In the genomic region with DNA sequence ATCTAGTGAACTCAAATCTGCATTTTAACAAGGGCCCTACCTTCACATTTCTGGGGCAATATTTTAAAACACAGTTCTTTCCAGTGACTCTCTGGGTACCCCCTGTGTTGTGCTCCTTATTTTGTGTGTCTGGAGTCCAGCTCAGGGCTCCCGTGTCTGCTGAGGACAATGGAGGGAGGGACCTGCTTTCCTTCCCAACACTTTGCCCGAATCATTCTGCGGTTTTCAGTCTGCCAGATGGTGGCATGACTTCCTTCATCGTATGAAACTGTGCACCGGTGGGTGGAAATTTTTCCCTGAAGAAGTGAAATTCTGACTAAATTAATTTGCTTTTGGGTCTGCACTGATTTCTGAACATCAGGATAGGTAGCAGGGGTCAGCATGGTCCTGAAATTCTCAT, we compare ENCODE assay signal across 10 cellular contexts.
DNase-seq lines count a peak whose midpoint lies in the region; ATAC-seq and TF ChIP-seq lines count a peak whose summit lies in the region.
"Had no signal": no experiment of that assay in that cellular context is flagged by ENCODE, and none has a peak within 500 bp of the region (broad histone marks: within the 10 kb centered on the region; RNA-seq: fewer than 3 reads in every experiment).

No MANE protein-coding gene starts in this region.

- peak overlapping the region; percentile 78 for H3K4me3 Mint-ChIP-seq in activated naive CD4-positive, alpha-beta T cell treated with anti-CD3 and anti-CD28 coated beads, Interleukin-2, amount 50 U/mL, for 24 hours
- H3K4me3 Mint-ChIP-seq in activated naive CD8-positive, alpha-beta T cell treated with anti-CD3 and anti-CD28 coated beads, Interleukin-2, amount 10 ng/mL, durations not matched to agents 7 days and 5 days = peak overlapping the region; percentile 60

- H3K9me3 ChIP-seq in tibial nerve (no peaks in the 10 kb centered on the region), gastroesophageal sphincter (no peaks in the 10 kb centered on the region)
- H3K9me3 ChIP-seq: Caco-2, ovary had no signal

- peaks cover 1% of the 10 kb centered on the region for H3K36me3 Mint-ChIP-seq in activated naive CD4-positive, alpha-beta T cell treated with anti-CD3 and anti-CD28 coated beads, Interleukin-2, amount 50 U/mL, for 24 hours
- H3K36me3 Mint-ChIP-seq in activated naive CD8-positive, alpha-beta T cell treated with anti-CD3 and anti-CD28 coated beads, Interleukin-2, amount 10 ng/mL, durations not matched to agents 7 days and 5 days = no peaks in the 10 kb centered on the region

- H3K4me1 Mint-ChIP-seq in activated naive CD4-positive, alpha-beta T cell treated with anti-CD3 and anti-CD28 coated beads, Interleukin-2, amount 50 U/mL, for 24 hours = peaks cover 21% of the 10 kb centered on the region
- peaks cover 7% of the 10 kb centered on the region for H3K4me1 Mint-ChIP-seq in activated naive CD8-positive, alpha-beta T cell treated with anti-CD3 and anti-CD28 coated beads, Interleukin-2, amount 10 ng/mL, durations not matched to agents 7 days and 5 days

- WGBS in tibial nerve, 2 donors = 43 to 60% methylated on average over 5 of the region's 5 CpGs
- WGBS in gastroesophageal sphincter (ENCODE audit: low coverage in 1 of 2), 2 donors = 50 to 64% methylated on average over 2 to 5 of the region's 5 CpGs

- no peaks in the 10 kb centered on the region for H3K27me3 ChIP-seq in tibial nerve
- no peaks in the 10 kb centered on the region for H3K27me3 ChIP-seq in gastroesophageal sphincter
- H3K27me3 ChIP-seq: ovary had no signal

- TF ChIP-seq POLR2A in tibial nerve (IDR thresholded peaks at IDR 0.05) = no peak
- TF ChIP-seq POLR2A in gastroesophageal sphincter (IDR thresholded peaks at IDR 0.05) = no peak

- H3K4me3 ChIP-seq in tibial nerve = peak overlapping the region in 1 of 4 donors; percentile 5
- no peak overlapping the region for H3K4me3 ChIP-seq in gastroesophageal sphincter
- H3K4me3 ChIP-seq: ovary had no signal

- no peak for TF ChIP-seq EP300 in tibial nerve (IDR thresholded peaks at IDR 0.05)
- no peak for TF ChIP-seq EP300 in gastroesophageal sphincter (IDR thresholded peaks at IDR 0.05)

- DNase-seq in activated naive CD4-positive, alpha-beta T cell treated with anti-CD3 and anti-CD28 coated beads, Interleukin-2, amount 50 U/mL, for 16 hours = no peak
- DNase-seq in NCI-H2171 treated with DMSO at 0.1 percent for 48 hours (lab: John Stamatoyannopoulos, UW) = peak; percentile 42
- DNase-seq in activated naive CD8-positive, alpha-beta T cell treated with anti-CD3 and anti-CD28 coated beads, Interleukin-2, amount 10 ng/mL, durations not matched to agents 7 days and 5 days = no peak
- no peak for DNase-seq in tibial nerve (ENCODE audit: low spot score in 2 of 2)
- no peak for DNase-seq in stimulated activated CD4-positive, alpha-beta T cell treated with anti-CD3 and anti-CD28 coated beads, Interleukin-2, amount 100 ng/mL, for 24 hours
- DNase-seq: Caco-2, ovary had no signal

- TF ChIP-seq CTCF in tibial nerve (IDR thresholded peaks at IDR 0.05) = no peak
- no peak for TF ChIP-seq CTCF in gastroesophageal sphincter (IDR thresholded peaks at IDR 0.05)

- no peak overlapping the region for H3K27ac Mint-ChIP-seq in activated naive CD4-positive, alpha-beta T cell treated with anti-CD3 and anti-CD28 coated beads, Interleukin-2, amount 50 U/mL, for 24 hours
- H3K27ac Mint-ChIP-seq in activated naive CD8-positive, alpha-beta T cell treated with anti-CD3 and anti-CD28 coated beads, Interleukin-2, amount 10 ng/mL, durations not matched to agents 7 days and 5 days = no peak overlapping the region

- no peak for ATAC-seq in activated naive CD8-positive, alpha-beta T cell treated with anti-CD3 and anti-CD28 coated beads, Interleukin-2, amount 10 ng/mL, durations not matched to agents 7 days and 5 days (ENCODE audit: low read depth)
- no peak for ATAC-seq in gastroesophageal sphincter
- ATAC-seq in GM21360 (IDR thresholded peaks at IDR 0.05; ENCODE audit: unreplicated experiment) = no peak

- peaks cover 0 to 27% (median 10%) of the 10 kb centered on the region in 4 donors for H3K4me1 ChIP-seq in tibial nerve
- peaks cover 0 to 26% (median 0%) of the 10 kb centered on the region in 3 donors for H3K4me1 ChIP-seq in gastroesophageal sphincter
- H3K4me1 ChIP-seq: Caco-2 had no signal

- peak overlapping the region; percentile 4 to 70 (median 47) for H3K27ac ChIP-seq in tibial nerve
- H3K27ac ChIP-seq in gastroesophageal sphincter = peak overlapping the region in 2 of 4 donors; percentile 56
- H3K27ac ChIP-seq: ovary had no signal

- H3K27me3 Mint-ChIP-seq in activated naive CD4-positive, alpha-beta T cell treated with anti-CD3 and anti-CD28 coated beads, Interleukin-2, amount 50 U/mL, for 24 hours = no peaks in the 10 kb centered on the region
- peaks cover 10% of the 10 kb centered on the region for H3K27me3 Mint-ChIP-seq in activated naive CD8-positive, alpha-beta T cell treated with anti-CD3 and anti-CD28 coated beads, Interleukin-2, amount 10 ng/mL, durations not matched to agents 7 days and 5 days

- POLR2A ChIA-PET in activated naive CD8-positive, alpha-beta T cell treated with anti-CD3 and anti-CD28 coated beads, Interleukin-2, amount 10 ng/mL, durations not matched to agents 7 days and 5 days (lab: Charles Lee) = no interaction called here

- peaks cover 6% of the 10 kb centered on the region for H3K9me3 Mint-ChIP-seq in activated naive CD4-positive, alpha-beta T cell treated with anti-CD3 and anti-CD28 coated beads, Interleukin-2, amount 50 U/mL, for 24 hours
- H3K9me3 Mint-ChIP-seq in activated naive CD8-positive, alpha-beta T cell treated with anti-CD3 and anti-CD28 coated beads, Interleukin-2, amount 10 ng/mL, durations not matched to agents 7 days and 5 days = peaks cover 2% of the 10 kb centered on the region

- no peaks in the 10 kb centered on the region for H3K36me3 ChIP-seq in tibial nerve
- H3K36me3 ChIP-seq in gastroesophageal sphincter = no peaks in the 10 kb centered on the region
- H3K36me3 ChIP-seq: ovary had no signal
